ENCODE assay signal across 8 cellular contexts in the genomic region with DNA sequence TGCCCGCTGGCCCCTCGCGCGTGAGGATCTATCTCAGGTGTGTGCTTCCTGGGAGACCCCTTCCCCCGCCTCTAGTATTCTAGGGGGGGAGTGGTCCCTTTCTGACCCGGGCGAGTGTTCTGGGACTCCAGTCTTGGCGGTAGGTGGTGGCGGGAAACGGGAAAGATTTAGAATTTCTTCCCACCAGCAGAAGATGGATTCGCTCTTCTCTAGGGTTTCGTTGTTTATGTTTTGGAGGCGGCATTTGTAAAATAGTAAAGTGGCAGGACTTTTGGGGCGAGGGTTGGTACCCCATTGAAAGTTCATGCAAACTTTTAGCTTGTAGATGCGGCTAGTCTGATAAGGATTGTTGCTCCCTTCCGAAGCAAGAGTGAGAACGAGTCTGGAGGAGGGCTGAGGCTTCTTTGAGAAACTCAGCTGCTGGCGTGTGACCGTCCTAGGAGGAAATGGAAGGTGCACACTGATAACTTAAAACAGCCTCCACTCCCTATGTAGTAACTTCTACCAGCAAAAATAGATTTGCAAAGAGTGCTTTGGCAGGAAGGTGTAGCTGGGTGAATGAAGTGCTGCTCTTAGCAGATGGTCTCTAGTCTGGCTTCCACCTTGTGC. TPM values are rescaled to one million over a fixed set of nuclear protein-coding genes. Genes with fewer than 3 reads are reported as not detected.
DNase-seq lines count a peak whose midpoint lies in the region; ATAC-seq and TF ChIP-seq lines count a peak whose summit lies in the region.

No MANE protein-coding gene starts in this region.

- H3K9ac ChIP-seq in colonic mucosa (ENCODE audit: low read depth in 2 of 2, low read length in 2 of 2) = peak overlapping the region; percentile 84 to 89

- WGBS in lung, 2 donors = 0% methylated on average over 19 of the region's 19 CpGs

- H3K27me3 Mint-ChIP-seq in CD4-positive, alpha-beta memory T cell = no peaks in the 10 kb centered on the region

- H3K36me3 ChIP-seq in CD4-positive, alpha-beta memory T cell (ENCODE audit: insufficient read depth, low read length) = no peaks in the 10 kb centered on the region
- H3K36me3 ChIP-seq in colonic mucosa (no peaks in the 10 kb centered on the region), lung (ENCODE audit: control insufficient read depth in 2 of 2, insufficient read depth in 2 of 2, low read length in 2 of 2) (no peaks in the 10 kb centered on the region), thoracic aorta (no peaks in the 10 kb centered on the region)

- H3K4me1 ChIP-seq in CD4-positive, alpha-beta memory T cell (ENCODE audit: insufficient read depth, low read length) = peaks cover 22% of the 10 kb centered on the region
- H3K4me1 ChIP-seq in colonic mucosa (no peaks in the 10 kb centered on the region), lung (ENCODE audit: control insufficient read depth in 2 of 2, insufficient read depth in 2 of 2, low read length in 2 of 2) (peaks cover 3 to 6% of the 10 kb centered on the region in 2 donors), thoracic aorta (ENCODE audit: control insufficient read depth in 1 of 2, low read depth in 2 of 2) (peaks cover 17 to 28% of the 10 kb centered on the region in 2 donors)

- ATAC-seq in GM19328 (IDR thresholded peaks at IDR 0.05; ENCODE audit: unreplicated experiment) = peak; percentile 58
- ATAC-seq in HG03342 (IDR thresholded peaks at IDR 0.05; ENCODE audit: unreplicated experiment) = peak; percentile 39
- no peak for ATAC-seq in lung (ENCODE audit: insufficient read depth, low FRiP score)
- peak; percentile 15 for ATAC-seq in thoracic aorta (ENCODE audit: insufficient number of reproducible peaks, low FRiP score, low read depth)

- peak overlapping the region; percentile 93 to 98 (median 97) for H3K27ac Mint-ChIP-seq in CD4-positive, alpha-beta memory T cell

- CTCF ChIA-PET in CD4-positive, alpha-beta memory T cell (lab: Charles Lee; ENCODE audit: partially characterized antibody) = interaction anchor here (1.8 to 2.4 kb wide), 2 partner anchors 95 to 102 kb away, joined by 4 to 18 read pairs; no protein-coding TSS in a partner anchor

- H3K27ac ChIP-seq in CD4-positive, alpha-beta memory T cell (ENCODE audit: low read depth, low read length) = peak overlapping the region; percentile 65
- H3K27ac ChIP-seq in colonic mucosa (peak overlapping the region; percentile 98), lung (ENCODE audit: low read depth in 1 of 2, low read length in 1 of 2) (peak overlapping the region; percentile 97), thoracic aorta (peak overlapping the region; percentile 98)

- H3K4me3 Mint-ChIP-seq in CD4-positive, alpha-beta memory T cell = peak overlapping the region; percentile 93 to 99 (median 98)

- H3K9me3 Mint-ChIP-seq in CD4-positive, alpha-beta memory T cell = peaks cover 0 to 1% (median 0%) of the 10 kb centered on the region in 8 donors

- H3K4me1 Mint-ChIP-seq in CD4-positive, alpha-beta memory T cell = peaks cover 22 to 46% (median 30%) of the 10 kb centered on the region in 4 donors

- intact Hi-C loops in CD4-positive, alpha-beta memory T cell (cut with micrococcal nuclease) = loop anchor here (1.0 kb wide), 2 partner anchors 36 to 101 kb away; no protein-coding TSS in a partner anchor
- intact Hi-C loops in colonic mucosa (cut with DNase I) = loop anchor here (2.0 to 5.0 kb wide), 2 partner anchors 36 to 94 kb away; no protein-coding TSS in a partner anchor

- H3K27me3 ChIP-seq in CD4-positive, alpha-beta memory T cell (ENCODE audit: insufficient read depth, low read length) = no peaks in the 10 kb centered on the region
- H3K27me3 ChIP-seq in colonic mucosa (no peaks in the 10 kb centered on the region), lung (ENCODE audit: control insufficient read depth, insufficient read depth) (no peaks in the 10 kb centered on the region), thoracic aorta (replicated peaks; ENCODE audit: insufficient read depth) (no peaks in the 10 kb centered on the region)

- H3K9me3 ChIP-seq in CD4-positive, alpha-beta memory T cell (ENCODE audit: control insufficient read depth in 1 of 2, low read length in 2 of 2) = no peaks in the 10 kb centered on the region
- H3K9me3 ChIP-seq in colonic mucosa = no peaks in the 10 kb centered on the region
- H3K9me3 ChIP-seq in lung (ENCODE audit: control insufficient read depth in 2 of 2, insufficient read depth in 1 of 2, low read length in 1 of 2) = no peaks in the 10 kb centered on the region
- H3K9me3 ChIP-seq in thoracic aorta = no peaks in the 10 kb centered on the region

- TF ChIP-seq CTCF in colonic mucosa (IDR thresholded peaks at IDR 0.05) (no peak), lung (IDR thresholded peaks at IDR 0.05; ENCODE audit: control extremely low read depth, extremely low read depth) (no peak), thoracic aorta (IDR thresholded peaks at IDR 0.05) (no peak)

- peaks cover 4% of the 10 kb centered on the region in 2 donors for H3K36me3 Mint-ChIP-seq in CD4-positive, alpha-beta memory T cell

- peak overlapping the region; percentile 20 to 66 for H3K4me3 ChIP-seq in CD4-positive, alpha-beta memory T cell (ENCODE audit: low read length in 2 of 2)
- H3K4me3 ChIP-seq in colonic mucosa (peak overlapping the region; percentile 63), lung (peak overlapping the region; percentile 53), thoracic aorta (peak overlapping the region; percentile 93)

- DNase-seq in CD4-positive, alpha-beta memory T cell = peak; percentile 13 to 43 (median 27)
- DNase-seq in SW480 (ENCODE audit: low spot score) = peak; percentile 28
- DNase-seq in colonic mucosa = peak; percentile 60
- no peak for DNase-seq in lung (ENCODE audit: low spot score)
- no peak for DNase-seq in thoracic aorta (ENCODE audit: low spot score)
- no peak for DNase-seq in SHP77 treated with DMSO at 0.1 percent for 48 hours (lab: John Stamatoyannopoulos, UW)

- POLR2A ChIA-PET in CD4-positive, alpha-beta memory T cell (lab: Charles Lee; ENCODE audit: partially characterized antibody) = interaction anchor here (0.7 to 4.5 kb wide), 7 partner anchors 12 to 105 kb away, joined by 3 to 32 read pairs (median 15); no protein-coding TSS in a partner anchor

RNA-seq across cellular contexts. Expression of a gene that starts 0.4 kb away (rescaled TPM):
- 10 to 100 TPM; 12.2 to 13.1 TPM for total RNA-seq in CD4-positive, alpha-beta memory T cell
- polyA plus RNA-seq in CD4-positive, alpha-beta memory T cell = 1 to 10 TPM; 3.5 to 7.8 TPM
- total RNA-seq in colonic mucosa = 10 to 100 TPM; 61.1 to 76.2 TPM
- 10 to 100 TPM; 42.0 to 50.4 TPM for total RNA-seq in lung
- 10 to 100 TPM in 1 of 2 donors, 1 to 10 TPM in 1; 8.1 to 15.8 TPM for polyA plus RNA-seq in lung
- total RNA-seq in thoracic aorta = 10 to 100 TPM; 13.7 to 31.7 TPM

Comparison
In these comparisons a context has a peak if more than half of its experiments do, and no peak if none do; other contexts are left out.
1. DNase-seq: peak in CD4-positive, alpha-beta memory T cell (5 of 5), SW480 (single experiment) and colonic mucosa (single experiment); none in lung (single experiment), thoracic aorta (single experiment) and SHP77 treated with DMSO at 0.1 percent for 48 hours (single experiment).
2. H3K4me3 ChIP-seq: peak in every context shown above with its lines; median percentile 93 in thoracic aorta; 63 in colonic mucosa; 53 in lung; 43 in CD4-positive, alpha-beta memory T cell.
3. Peak in every context shown above with its lines, with median percentiles within 50 percentile points of each other: H3K27ac ChIP-seq.